9 cellular contexts compared by ENCODE assay signal in genomic region chr9:136399176-136400037, GRCh38. TPM values are rescaled to one million over a fixed set of nuclear protein-coding genes. Genes with fewer than 3 reads are reported as not detected.
A peak's percentile ranks its signal among the peaks of the same experiment; 100 is the strongest.
DNase-seq lines count a peak whose midpoint lies in the region; ATAC-seq, FAIRE-seq and TF ChIP-seq lines count a peak whose summit lies in the region.
"Had no signal": no experiment of that assay in that cellular context is flagged by ENCODE, and none has a peak within 500 bp of the region (broad histone marks: within the 10 kb centered on the region; RNA-seq: fewer than 3 reads in every experiment).

No MANE protein-coding gene starts in this region.

- H3K27me3 ChIP-seq in WERI-Rb-1 (ENCODE audit: insufficient read depth, low read depth, severe bottlenecking) (no peaks in the 10 kb centered on the region), duodenal mucosa (ENCODE audit: control insufficient read depth in 1 of 2, insufficient read depth in 2 of 2, low read length in 2 of 2) (no peaks in the 10 kb centered on the region), mononuclear cell (ENCODE audit: insufficient read depth, low read length) (no peaks in the 10 kb centered on the region), tibial artery (no peaks in the 10 kb centered on the region)

- ATAC-seq in HG03439 (IDR thresholded peaks at IDR 0.05; ENCODE audit: unreplicated experiment) = peak; percentile 29

- peaks cover 18 to 27% of the 10 kb centered on the region in 2 donors for H3K4me1 ChIP-seq in duodenal mucosa (ENCODE audit: control insufficient read depth in 1 of 2, insufficient read depth in 2 of 2, low read length in 2 of 2)
- H3K4me1 ChIP-seq in mononuclear cell (ENCODE audit: insufficient read depth, low read length) = peaks cover 39% of the 10 kb centered on the region
- peaks cover 0 to 26% (median 20%) of the 10 kb centered on the region in 4 donors for H3K4me1 ChIP-seq in tibial artery

- DNase-seq in NCI-H2227 (lab: John Stamatoyannopoulos, UW; ENCODE audit: unreplicated experiment) = peak; percentile 31
- DNase-seq in NCI-H2227 treated with DMSO at 0.1 percent for 48 hours (lab: John Stamatoyannopoulos, UW) = no peak
- no peak for DNase-seq in WERI-Rb-1
- no peak for DNase-seq in tibial artery
- DNase-seq in D721Med (ENCODE audit: insufficient read length, low spot score) = no peak

- H3K9me3 ChIP-seq in WERI-Rb-1 (ENCODE audit: severe bottlenecking) (no peaks in the 10 kb centered on the region), duodenal mucosa (ENCODE audit: control insufficient read depth in 1 of 2, low read length in 2 of 2) (no peaks in the 10 kb centered on the region), mononuclear cell (ENCODE audit: low read depth, low read length) (no peaks in the 10 kb centered on the region), tibial artery (no peaks in the 10 kb centered on the region)

- H3K4me3 ChIP-seq in WERI-Rb-1 (ENCODE audit: low read depth, low read length) (peak overlapping the region; percentile 78), duodenal mucosa (ENCODE audit: low read depth in 1 of 2, low read length in 2 of 2) (peak overlapping the region; percentile 81 to 87), mononuclear cell (ENCODE audit: low read length) (peak overlapping the region; percentile 69), tibial artery (peak overlapping the region; percentile 77 to 92)

- intact Hi-C loops in tibial artery (cut with DNase I; ENCODE audit: low total_unique reads) = no loop called here

- peak overlapping the region; percentile 66 to 76 for H3K9ac ChIP-seq in duodenal mucosa (ENCODE audit: low read depth in 1 of 2, low read length in 2 of 2)

- H3K27ac ChIP-seq in WERI-Rb-1 = peak overlapping the region; percentile 76
- no peak overlapping the region for H3K27ac ChIP-seq in duodenal mucosa (ENCODE audit: low read depth, low read length)
- H3K27ac ChIP-seq in tibial artery = peak overlapping the region; percentile 54 to 63

- no peak for FAIRE-seq in D721Med (lab: Jason Lieb, UNC)
- FAIRE-seq: G401.6 had no signal

- peaks cover 52% of the 10 kb centered on the region for H3K36me3 ChIP-seq in WERI-Rb-1
- H3K36me3 ChIP-seq in duodenal mucosa (ENCODE audit: control insufficient read depth in 1 of 2, insufficient read depth in 2 of 2, low read length in 2 of 2) = peaks cover 17 to 40% of the 10 kb centered on the region in 2 donors
- peaks cover 26 to 63% (median 47%) of the 10 kb centered on the region in 3 donors for H3K36me3 ChIP-seq in tibial artery

- TF ChIP-seq CTCF in WERI-Rb-1 (IDR thresholded peaks at IDR 0.05; ENCODE audit: low read depth, low read length) = no peak
- no peak for TF ChIP-seq CTCF in tibial artery (IDR thresholded peaks at IDR 0.05)
- TF ChIP-seq CTCF in D721Med (IDR thresholded peaks at IDR 0.05; ENCODE audit: insufficient read depth, missing control alignments) = no peak

RNA-seq across cellular contexts. Expression of gene SNAPC4, which starts 0.6 kb away (rescaled TPM):
- 3.5 TPM for total RNA-seq in mononuclear cell

RNA-seq across cellular contexts. Expression of gene ENTR1, which starts 11.0 kb away (rescaled TPM):
- 16.2 TPM for total RNA-seq in mononuclear cell

RNA-seq across cellular contexts. Expression of gene PMPCA, which starts 11.1 kb away (rescaled TPM):
- 36.6 TPM for total RNA-seq in mononuclear cell

RNA-seq across cellular contexts. Expression of gene CARD9, which starts 25.9 kb away (rescaled TPM):
- 8.5 TPM for total RNA-seq in mononuclear cell

RNA-seq across cellular contexts. Expression of gene DNLZ, which starts 35.9 kb away (rescaled TPM):
- 9.0 TPM for total RNA-seq in mononuclear cell
